Comparison of ENCODE assay signal across 25 cellular contexts in genomic region chr3:160893207-160893606, GRCh38.
"Had no signal": no experiment of that assay in that cellular context is flagged by ENCODE, and none has a peak within 500 bp of the region (broad histone marks: within the 10 kb centered on the region; RNA-seq: fewer than 3 reads in every experiment).

No MANE protein-coding gene starts in this region.

- DNase-seq: activated B cell treated with CpG ODN at 0.5 μM for 24 hours; activated CD4-positive, alpha-beta T cell treated with anti-CD3 and anti-CD28 coated beads for 36 hours; activated CD4-positive, alpha-beta T cell treated with anti-CD3 and anti-CD28 coated beads, Interleukin-2, amount 50 U/mL, for 4 hours; activated CD8-positive, alpha-beta memory T cell treated with anti-CD3 and anti-CD28 coated beads for 24 hours; activated CD8-positive, alpha-beta memory T cell treated with anti-CD3 and anti-CD28 coated beads, Interleukin-2, amount 50 U/mL, for 4 hours; activated T-cell treated with anti-CD3 and anti-CD28 coated beads, Interleukin-2, amount 50 U/mL, for 24 hours; aorta; caudate nucleus; effector memory CD4-positive, alpha-beta T cell; foreskin melanocyte; left ventricle myocardium inferior; natural killer cell; retina; stimulated activated CD4-positive, alpha-beta T cell treated with anti-CD3 and anti-CD28 coated beads, Interleukin-2, amount 100 ng/mL, for 48 hours; stimulated activated CD8-positive, alpha-beta memory T cell treated with anti-CD3 and anti-CD28 coated beads, Interleukin-4, amount 100 ng/mL, for 48 hours; stimulated activated naive B cell treated with anti-CD40 and anti-IgM and Interleukin-4, amounts not matched to agents 10 μg/mL and 1 μg/mL and 100 μg/mL, for 72 hours; transverse colon; uterus had no signal

- H3K27ac ChIP-seq: hepatocyte, left ventricle myocardium inferior, transverse colon, uterus had no signal

- H2AFZ ChIP-seq: hepatocyte had no signal

- H3K27ac Mint-ChIP-seq: activated B cell treated with CpG ODN at 0.5 μM for 24 hours; activated CD4-positive, alpha-beta T cell treated with anti-CD3 and anti-CD28 coated beads for 36 hours; activated naive CD4-positive, alpha-beta T cell treated with anti-CD3 and anti-CD28 coated beads, Interleukin-2, amount 50 U/mL, for 72 hours; activated T-cell treated with anti-CD3 and anti-CD28 coated beads, Interleukin-2, amount 50 U/mL, for 24 hours; activated T-helper 17 cell treated with anti-CD3 and anti-CD28 coated beads, Interleukin-2, amount 50 U/mL, for 72 hours; dendritic cell treated with granulocyte-macrophage colony-stimulating factor and Interleukin-4, amounts not matched to agents 40 ng/mL and 50 ng/mL, for 4 days; mesothelial cell of epicardium; progenitor cell of endocrine pancreas; stimulated activated naive B cell treated with anti-CD40 and anti-IgM and Interleukin-4, amounts not matched to agents 10 μg/mL and 1 μg/mL and 100 μg/mL, for 72 hours had no signal

- H3K36me3 ChIP-seq: left ventricle myocardium inferior, transverse colon, uterus had no signal

- H3K4me3 Mint-ChIP-seq: activated B cell treated with CpG ODN at 0.5 μM for 24 hours; activated CD4-positive, alpha-beta T cell treated with anti-CD3 and anti-CD28 coated beads for 36 hours; activated T-cell treated with anti-CD3 and anti-CD28 coated beads, Interleukin-2, amount 50 U/mL, for 24 hours; activated T-helper 17 cell treated with anti-CD3 and anti-CD28 coated beads, Interleukin-2, amount 50 U/mL, for 72 hours; brain; dendritic cell treated with granulocyte-macrophage colony-stimulating factor and Interleukin-4, amounts not matched to agents 40 ng/mL and 50 ng/mL, for 4 days; mesothelial cell of epicardium; natural killer cell; stimulated activated naive B cell treated with anti-CD40 and anti-IgM and Interleukin-4, amounts not matched to agents 10 μg/mL and 1 μg/mL and 100 μg/mL, for 72 hours had no signal

- H3K79me2 ChIP-seq: hepatocyte had no signal

- ATAC-seq: activated CD4-positive, alpha-beta T cell treated with anti-CD3 and anti-CD28 coated beads for 36 hours; activated naive CD4-positive, alpha-beta T cell treated with anti-CD3 and anti-CD28 coated beads, Interleukin-2, amount 50 U/mL, for 72 hours; activated T-helper 17 cell treated with anti-CD3 and anti-CD28 coated beads, Interleukin-2, amount 50 U/mL, for 72 hours; natural killer cell; stimulated activated naive B cell treated with anti-CD40 and anti-IgM and Interleukin-4, amounts not matched to agents 10 μg/mL and 1 μg/mL and 100 μg/mL, for 72 hours had no signal

- H3K4me3 ChIP-seq: hepatocyte, left ventricle myocardium inferior, transverse colon, uterus had no signal

- H3K36me3 Mint-ChIP-seq: mesothelial cell of epicardium had no signal

- H3K27me3 ChIP-seq: hepatocyte, transverse colon, uterus had no signal

- H3K9me3 ChIP-seq: transverse colon, uterus had no signal

- H3K4me1 Mint-ChIP-seq: activated B cell treated with CpG ODN at 0.5 μM for 24 hours; activated CD4-positive, alpha-beta T cell treated with anti-CD3 and anti-CD28 coated beads for 36 hours; activated T-helper 17 cell treated with anti-CD3 and anti-CD28 coated beads, Interleukin-2, amount 50 U/mL, for 72 hours; mesothelial cell of epicardium; stimulated activated naive B cell treated with anti-CD40 and anti-IgM and Interleukin-4, amounts not matched to agents 10 μg/mL and 1 μg/mL and 100 μg/mL, for 72 hours had no signal

- H3K4me1 ChIP-seq: transverse colon, uterus had no signal

- H3K27me3 Mint-ChIP-seq: activated B cell treated with CpG ODN at 0.5 μM for 24 hours; activated CD4-positive, alpha-beta T cell treated with anti-CD3 and anti-CD28 coated beads for 36 hours; activated T-cell treated with anti-CD3 and anti-CD28 coated beads, Interleukin-2, amount 50 U/mL, for 24 hours; activated T-helper 17 cell treated with anti-CD3 and anti-CD28 coated beads, Interleukin-2, amount 50 U/mL, for 72 hours; brain; dendritic cell treated with granulocyte-macrophage colony-stimulating factor and Interleukin-4, amounts not matched to agents 40 ng/mL and 50 ng/mL, for 4 days; progenitor cell of endocrine pancreas; stimulated activated naive B cell treated with anti-CD40 and anti-IgM and Interleukin-4, amounts not matched to agents 10 μg/mL and 1 μg/mL and 100 μg/mL, for 72 hours had no signal

- H3K4me2 ChIP-seq: hepatocyte had no signal
